1 cellular context compared by ENCODE assay signal in genomic region chr2:151204720-151205119, GRCh38.
TF ChIP-seq lines count a peak whose summit lies in the region.

No MANE protein-coding gene starts in this region.

TF ChIP-seq in GM23338, 12 proteins besides CTCF, POLR2A, EP300 and RAD21 (continued from another document):
- no peak for TF ChIP-seq ZNF462 (CRISPR knock-in tag; IDR thresholded peaks at IDR 0.05)
- no peak for TF ChIP-seq REST (IDR thresholded peaks at IDR 0.05; ENCODE audit: unreplicated experiment)
